Comparison of ENCODE assay signal across 25 cellular contexts in the genomic region with DNA sequence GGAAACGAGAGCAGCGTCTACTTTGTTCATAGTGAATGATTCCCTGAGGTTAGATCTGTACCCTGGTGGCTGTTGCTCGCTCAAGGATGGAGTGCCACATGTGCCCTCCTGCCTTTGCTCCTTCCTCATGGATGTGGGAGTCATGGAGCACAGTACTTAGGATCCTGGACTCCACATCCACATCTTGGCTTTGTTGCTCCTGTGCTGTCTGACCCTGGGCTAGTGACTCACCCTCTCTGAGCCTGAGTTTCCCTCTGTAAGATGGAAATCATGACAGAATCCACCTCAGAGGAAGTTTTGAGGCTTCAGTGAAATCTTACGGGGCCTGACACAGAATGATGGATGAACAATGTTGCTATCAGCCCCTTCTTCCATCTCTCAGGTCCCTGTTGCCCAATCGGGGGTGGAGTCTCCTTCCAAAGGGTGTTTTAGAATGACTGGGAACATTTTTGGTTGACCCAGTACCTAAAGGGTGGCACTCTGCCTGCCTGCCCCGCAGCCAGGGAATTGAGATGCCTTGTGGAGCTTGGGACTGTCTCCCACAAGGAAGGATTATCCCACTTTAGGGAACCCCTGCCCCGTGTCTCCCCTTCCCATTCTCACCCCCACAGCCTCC. TPM values are rescaled to one million over a fixed set of nuclear protein-coding genes. Genes with fewer than 3 reads are reported as not detected.
DNase-seq lines count a peak whose midpoint lies in the region; ATAC-seq and TF ChIP-seq lines count a peak whose summit lies in the region.
"Had no signal": no experiment of that assay in that cellular context is flagged by ENCODE, and none has a peak within 500 bp of the region (broad histone marks: within the 10 kb centered on the region; RNA-seq: fewer than 3 reads in every experiment).

No MANE protein-coding gene starts in this region.

- H3K9me3 Mint-ChIP-seq in activated CD4-positive, alpha-beta T cell treated with anti-CD3 and anti-CD28 coated beads, Interleukin-2, amount 10 ng/mL, durations not matched to agents 24 days and 14 days, result no peaks in the 10 kb centered on the region
- H3K9me3 Mint-ChIP-seq in activated naive CD4-positive, alpha-beta T cell treated with anti-CD3 and anti-CD28 coated beads, Interleukin-2, amount 50 U/mL, for 72 hours, result no peaks in the 10 kb centered on the region

- H3K4me3 Mint-ChIP-seq in activated CD4-positive, alpha-beta T cell treated with anti-CD3 and anti-CD28 coated beads, Interleukin-2, amount 10 ng/mL, durations not matched to agents 24 days and 14 days, result no peak overlapping the region
- H3K4me3 Mint-ChIP-seq: B cell had no signal

- TF ChIP-seq CTCF in breast epithelium (IDR thresholded peaks at IDR 0.05), result no peak

- no peak overlapping the region for H3K4me3 ChIP-seq in breast epithelium
- H3K4me3 ChIP-seq: lung, upper lobe of left lung had no signal

- H3K27ac Mint-ChIP-seq in activated CD4-positive, alpha-beta T cell treated with anti-CD3 and anti-CD28 coated beads, Interleukin-2, amount 10 ng/mL, durations not matched to agents 24 days and 14 days, result peak overlapping the region; percentile 86
- H3K27ac Mint-ChIP-seq in activated naive CD4-positive, alpha-beta T cell treated with anti-CD3 and anti-CD28 coated beads, Interleukin-2, amount 50 U/mL, for 72 hours, result peak overlapping the region; percentile 80 to 90
- H3K27ac Mint-ChIP-seq: B cell, progenitor cell of endocrine pancreas had no signal

- no peaks in the 10 kb centered on the region for H3K27me3 Mint-ChIP-seq in activated CD4-positive, alpha-beta T cell treated with anti-CD3 and anti-CD28 coated beads, Interleukin-2, amount 10 ng/mL, durations not matched to agents 24 days and 14 days
- H3K27me3 Mint-ChIP-seq: B cell, progenitor cell of endocrine pancreas had no signal

- peak; percentile 34 to 73 for ATAC-seq in activated naive CD4-positive, alpha-beta T cell treated with anti-CD3 and anti-CD28 coated beads, Interleukin-2, amount 50 U/mL, for 72 hours
- no peak for ATAC-seq in HG02852 (IDR thresholded peaks at IDR 0.05; ENCODE audit: unreplicated experiment)
- ATAC-seq in GM18907 (IDR thresholded peaks at IDR 0.05; ENCODE audit: unreplicated experiment), result no peak
- ATAC-seq: Panc1, sciatic nerve had no signal

- H3K4me1 Mint-ChIP-seq in activated CD4-positive, alpha-beta T cell treated with anti-CD3 and anti-CD28 coated beads, Interleukin-2, amount 10 ng/mL, durations not matched to agents 24 days and 14 days, result peaks cover 17% of the 10 kb centered on the region

- no peak overlapping the region for H3K27ac ChIP-seq in breast epithelium
- H3K27ac ChIP-seq: upper lobe of left lung had no signal

- no peaks in the 10 kb centered on the region for H3K27me3 ChIP-seq in breast epithelium
- H3K27me3 ChIP-seq: upper lobe of left lung had no signal

- DNase-seq in activated CD4-positive, alpha-beta T cell treated with anti-CD3 and anti-CD28 coated beads, Interleukin-2, amount 10 ng/mL, durations not matched to agents 24 days and 14 days, result no peak
- no peak for DNase-seq in activated CD4-positive, alpha-beta T cell treated with anti-CD3 and anti-CD28 coated beads for 1 hour
- peak; percentile 51 for DNase-seq in ELR (ENCODE audit: low read depth)
- no peak for DNase-seq in activated naive CD4-positive, alpha-beta T cell treated with anti-CD3 and anti-CD28 coated beads, Interleukin-2, amount 50 U/mL, for 72 hours (ENCODE audit: low spot score in 2 of 2)
- DNase-seq in iris pigment epithelial cell (ENCODE audit: low read depth), result peak; percentile 51
- no peak for DNase-seq in breast epithelium (ENCODE audit: low spot score in 2 of 2)
- DNase-seq: activated gamma-delta T cell treated with Interleukin-2 at 50 U/mL for 16 hours, Kasumi-1, kidney glomerular epithelial cell, NCI-H1694 treated with DMSO at 0.1 percent for 48 hours, NCI-H2171, NCI-H524 treated with DMSO at 0.1 percent for 48 hours, SHP77 treated with DMSO at 0.1 percent for 48 hours, substantia nigra, SW 1271, upper lobe of left lung had no signal

- H3K4me1 ChIP-seq in breast epithelium, result no peaks in the 10 kb centered on the region
- H3K4me1 ChIP-seq: upper lobe of left lung had no signal

- intact Hi-C loops in activated CD4-positive, alpha-beta T cell treated with anti-CD3 and anti-CD28 coated beads, Interleukin-2, amount 10 ng/mL, durations not matched to agents 24 days and 14 days (cut with micrococcal nuclease), result no loop called here
- intact Hi-C loops in breast epithelium (cut with DNase I; ENCODE audit: low total_unique reads), result loop anchor here (2.0 kb wide), 1 partner anchor 66 kb away; no protein-coding TSS in a partner anchor

- peaks cover 78% of the 10 kb centered on the region for H3K36me3 Mint-ChIP-seq in activated CD4-positive, alpha-beta T cell treated with anti-CD3 and anti-CD28 coated beads, Interleukin-2, amount 10 ng/mL, durations not matched to agents 24 days and 14 days (ENCODE audit: low read depth)
- peaks cover 30 to 39% of the 10 kb centered on the region in 2 donors for H3K36me3 Mint-ChIP-seq in activated naive CD4-positive, alpha-beta T cell treated with anti-CD3 and anti-CD28 coated beads, Interleukin-2, amount 50 U/mL, for 72 hours

- no peak for TF ChIP-seq POLR2A in breast epithelium (IDR thresholded peaks at IDR 0.05)

- H3K36me3 ChIP-seq in breast epithelium, result peaks cover 23% of the 10 kb centered on the region

- H3K9me3 ChIP-seq in breast epithelium, result no peaks in the 10 kb centered on the region
- H3K9me3 ChIP-seq: upper lobe of left lung had no signal

RNA-seq across cellular contexts. Expression of gene TIMM50, which starts 9.8 kb away (rescaled TPM):
- total RNA-seq in activated CD4-positive, alpha-beta T cell treated with anti-CD3 and anti-CD28 coated beads, Interleukin-2, amount 10 ng/mL, durations not matched to agents 24 days and 14 days, result 141 and 143 TPM in 2 replicates
- 10 to 100 TPM; 71.2 to 84.8 TPM for total RNA-seq in activated naive CD4-positive, alpha-beta T cell treated with anti-CD3 and anti-CD28 coated beads, Interleukin-2, amount 50 U/mL, for 72 hours
- total RNA-seq in breast epithelium, result 10 to 100 TPM; 39.4 to 45.6 (median 41.1) TPM

RNA-seq across cellular contexts. Expression of gene SUPT5H, which starts 25.4 kb away (rescaled TPM):
- total RNA-seq in activated CD4-positive, alpha-beta T cell treated with anti-CD3 and anti-CD28 coated beads, Interleukin-2, amount 10 ng/mL, durations not matched to agents 24 days and 14 days, result 186 and 187 TPM in 2 replicates
- 100 to 1,000 TPM; 197 to 211 TPM for total RNA-seq in activated naive CD4-positive, alpha-beta T cell treated with anti-CD3 and anti-CD28 coated beads, Interleukin-2, amount 50 U/mL, for 72 hours
- total RNA-seq in breast epithelium, result 100 to 1,000 TPM in 2 of 3 donors, 10 to 100 TPM in 1; 74.3 to 115 (median 103) TPM

RNA-seq across cellular contexts. Expression of gene DLL3, which starts 27.9 kb away (rescaled TPM):
- 2.2 TPM in 2 replicates for total RNA-seq in activated CD4-positive, alpha-beta T cell treated with anti-CD3 and anti-CD28 coated beads, Interleukin-2, amount 10 ng/mL, durations not matched to agents 24 days and 14 days
- total RNA-seq in activated naive CD4-positive, alpha-beta T cell treated with anti-CD3 and anti-CD28 coated beads, Interleukin-2, amount 50 U/mL, for 72 hours, result under 1 TPM; 0.46 to 0.97 TPM
- total RNA-seq in breast epithelium, result not detected
- total RNA-seq: A172, lung, sciatic nerve, upper lobe of left lung had no signal

RNA-seq across cellular contexts. Expression of gene RPS16, which starts 35.1 kb away (rescaled TPM):
- total RNA-seq in activated CD4-positive, alpha-beta T cell treated with anti-CD3 and anti-CD28 coated beads, Interleukin-2, amount 10 ng/mL, durations not matched to agents 24 days and 14 days, result 2,597 and 2,671 TPM in 2 replicates
- total RNA-seq in activated naive CD4-positive, alpha-beta T cell treated with anti-CD3 and anti-CD28 coated beads, Interleukin-2, amount 50 U/mL, for 72 hours, result 1,000 to 10,000 TPM; 3,128 to 3,624 TPM
- total RNA-seq in breast epithelium, result 1,000 to 10,000 TPM; 1,681 to 3,245 (median 1,756) TPM

RNA-seq across cellular contexts. Expression of gene SELENOV, which starts 44.1 kb away (rescaled TPM):
- total RNA-seq in activated CD4-positive, alpha-beta T cell treated with anti-CD3 and anti-CD28 coated beads, Interleukin-2, amount 10 ng/mL, durations not matched to agents 24 days and 14 days, result not detected in 2 replicates
- total RNA-seq in activated naive CD4-positive, alpha-beta T cell treated with anti-CD3 and anti-CD28 coated beads, Interleukin-2, amount 50 U/mL, for 72 hours, result not detected
- total RNA-seq in breast epithelium, result not detected
- total RNA-seq: A172, B cell, cerebellum, lung, sciatic nerve, upper lobe of left lung had no signal

Comparison
In these comparisons a context has a peak if more than half of its experiments do, and no peak if none do; other contexts are left out.
1. DNase-seq: peak in ELR (single experiment) and iris pigment epithelial cell (single experiment); none in activated CD4-positive, alpha-beta T cell treated with anti-CD3 and anti-CD28 coated beads, Interleukin-2, amount 10 ng/mL, durations not matched to agents 24 days and 14 days (single experiment), activated CD4-positive, alpha-beta T cell treated with anti-CD3 and anti-CD28 coated beads for 1 hour (single experiment), activated naive CD4-positive, alpha-beta T cell treated with anti-CD3 and anti-CD28 coated beads, Interleukin-2, amount 50 U/mL, for 72 hours (0 of 2) and breast epithelium (0 of 2).
2. ATAC-seq: peak in activated naive CD4-positive, alpha-beta T cell treated with anti-CD3 and anti-CD28 coated beads, Interleukin-2, amount 50 U/mL, for 72 hours (2 of 2); none in HG02852 (single experiment) and GM18907 (single experiment).